In genomic region chr19:12783226-12783848, GRCh38 we compare ENCODE assay signal across 7 cellular contexts. TPM values are rescaled to one million over a fixed set of nuclear protein-coding genes. Genes with fewer than 3 reads are reported as not detected.
DNase-seq lines count a peak whose midpoint lies in the region; ATAC-seq and TF ChIP-seq lines count a peak whose summit lies in the region.

No MANE protein-coding gene starts in this region.

- no peaks in the 10 kb centered on the region for H3K36me3 Mint-ChIP-seq in activated CD8-positive, alpha-beta T cell treated with anti-CD3 and anti-CD28 coated beads, Interleukin-2, amount 10 ng/mL, durations not matched to agents 7 days and 5 days (ENCODE audit: low read depth)
- no peaks in the 10 kb centered on the region for H3K36me3 Mint-ChIP-seq in glutamatergic neuron (ENCODE audit: unreplicated experiment)

- peak overlapping the region; percentile 41 for H3K4me3 ChIP-seq in HFF-Myc (replicated peaks; ENCODE audit: low read depth, low read length)

- no peak for ATAC-seq in activated CD8-positive, alpha-beta T cell treated with anti-CD3 and anti-CD28 coated beads, Interleukin-2, amount 10 ng/mL, durations not matched to agents 7 days and 5 days
- ATAC-seq in left lobe of liver: no peak
- ATAC-seq in GM21619 (IDR thresholded peaks at IDR 0.05; ENCODE audit: unreplicated experiment): no peak

- no peaks in the 10 kb centered on the region for H3K27me3 Mint-ChIP-seq in activated CD8-positive, alpha-beta T cell treated with anti-CD3 and anti-CD28 coated beads, Interleukin-2, amount 10 ng/mL, durations not matched to agents 7 days and 5 days (ENCODE audit: low read depth)
- H3K27me3 Mint-ChIP-seq in glutamatergic neuron (ENCODE audit: unreplicated experiment): peaks cover 6% of the 10 kb centered on the region

- peak overlapping the region; percentile 82 for H3K27ac Mint-ChIP-seq in activated CD8-positive, alpha-beta T cell treated with anti-CD3 and anti-CD28 coated beads, Interleukin-2, amount 10 ng/mL, durations not matched to agents 7 days and 5 days
- peak overlapping the region; percentile 35 for H3K27ac Mint-ChIP-seq in glutamatergic neuron (ENCODE audit: unreplicated experiment)

- DNase-seq in HFF-Myc (ENCODE audit: extremely low read depth, low read depth) (no peak), glutamatergic neuron (no peak), left lobe of liver (ENCODE audit: low spot score) (no peak), mucosa of gallbladder (ENCODE audit: low spot score) (no peak)
- peak; percentile 61 for DNase-seq in activated CD8-positive, alpha-beta T cell treated with anti-CD3 and anti-CD28 coated beads, Interleukin-2, amount 10 ng/mL, durations not matched to agents 7 days and 5 days
- peak; percentile 83 for DNase-seq in stimulated activated CD4-positive, alpha-beta T cell treated with anti-CD3 and anti-CD28 coated beads, Interleukin-1b, Interleukin-23, amount 100 ng/mL, for 48 hours

- POLR2A ChIA-PET in activated CD8-positive, alpha-beta T cell treated with anti-CD3 and anti-CD28 coated beads, Interleukin-2, amount 10 ng/mL, durations not matched to agents 7 days and 5 days (lab: Charles Lee): interaction anchor here (0.9 to 15.2 kb wide), 2 partner anchors 10 to 11 kb away, joined by 4 to 380 read pairs; partner anchors contain the start of gene JUNB

- TF ChIP-seq CTCF in HFF-Myc (IDR thresholded peaks at IDR 0.05; ENCODE audit: low read depth, low read length, missing control alignments): no peak
- TF ChIP-seq CTCF in glutamatergic neuron (IDR thresholded peaks at IDR 0.05; ENCODE audit: partially characterized antibody, unreplicated experiment): no peak

- peaks cover 41% of the 10 kb centered on the region for H3K4me1 Mint-ChIP-seq in activated CD8-positive, alpha-beta T cell treated with anti-CD3 and anti-CD28 coated beads, Interleukin-2, amount 10 ng/mL, durations not matched to agents 7 days and 5 days (ENCODE audit: low read depth)
- H3K4me1 Mint-ChIP-seq in glutamatergic neuron (ENCODE audit: low read depth, unreplicated experiment): peaks cover 17% of the 10 kb centered on the region

- no peaks in the 10 kb centered on the region for H3K9me3 Mint-ChIP-seq in activated CD8-positive, alpha-beta T cell treated with anti-CD3 and anti-CD28 coated beads, Interleukin-2, amount 10 ng/mL, durations not matched to agents 7 days and 5 days (ENCODE audit: insufficient read depth)
- peaks cover 5% of the 10 kb centered on the region for H3K9me3 Mint-ChIP-seq in glutamatergic neuron (ENCODE audit: unreplicated experiment)

- peak overlapping the region; percentile 82 for H3K4me3 Mint-ChIP-seq in activated CD8-positive, alpha-beta T cell treated with anti-CD3 and anti-CD28 coated beads, Interleukin-2, amount 10 ng/mL, durations not matched to agents 7 days and 5 days
- peak overlapping the region; percentile 76 for H3K4me3 Mint-ChIP-seq in glutamatergic neuron (ENCODE audit: unreplicated experiment)

- CTCF ChIA-PET in activated CD8-positive, alpha-beta T cell treated with anti-CD3 and anti-CD28 coated beads, Interleukin-2, amount 10 ng/mL, durations not matched to agents 7 days and 5 days (lab: Charles Lee): interaction anchor here (1.1 to 1.9 kb wide), 3 partner anchors 9 to 12 kb away, joined by 4 to 23 read pairs (median 17); partner anchors contain the start of gene JUNB

RNA-seq across cellular contexts. Expression of gene JUNB, which starts 7.9 kb away (rescaled TPM):
- total RNA-seq in activated CD8-positive, alpha-beta T cell treated with anti-CD3 and anti-CD28 coated beads, Interleukin-2, amount 10 ng/mL, durations not matched to agents 7 days and 5 days: 10 to 100 TPM; 90.4 to 92.9 TPM
- total RNA-seq in glutamatergic neuron (ENCODE audit: unreplicated experiment) (24.9 TPM), left lobe of liver (16.3 TPM), mucosa of gallbladder (119 TPM)

RNA-seq across cellular contexts. Expression of gene HOOK2, which starts 8.0 kb away (rescaled TPM):
- total RNA-seq in activated CD8-positive, alpha-beta T cell treated with anti-CD3 and anti-CD28 coated beads, Interleukin-2, amount 10 ng/mL, durations not matched to agents 7 days and 5 days: 10 to 100 TPM; 14.4 to 16.9 TPM
- total RNA-seq in glutamatergic neuron (ENCODE audit: unreplicated experiment) (40.1 TPM), left lobe of liver (23.2 TPM), mucosa of gallbladder (128 TPM)

RNA-seq across cellular contexts. Expression of gene PRDX2, which starts 18.3 kb away (rescaled TPM):
- 100 to 1,000 TPM; 250 to 267 TPM for total RNA-seq in activated CD8-positive, alpha-beta T cell treated with anti-CD3 and anti-CD28 coated beads, Interleukin-2, amount 10 ng/mL, durations not matched to agents 7 days and 5 days
- total RNA-seq in glutamatergic neuron (ENCODE audit: unreplicated experiment) (671 TPM), left lobe of liver (224 TPM), mucosa of gallbladder (319 TPM)

RNA-seq across cellular contexts. Expression of gene THSD8, which starts 18.5 kb away (rescaled TPM):
- 10 to 100 TPM; 17.7 to 30.9 TPM for total RNA-seq in activated CD8-positive, alpha-beta T cell treated with anti-CD3 and anti-CD28 coated beads, Interleukin-2, amount 10 ng/mL, durations not matched to agents 7 days and 5 days
- total RNA-seq in glutamatergic neuron (ENCODE audit: unreplicated experiment) (14.4 TPM), left lobe of liver (1.5 TPM), mucosa of gallbladder (4.1 TPM)

RNA-seq across cellular contexts. Expression of gene RNASEH2A, which starts 23.0 kb away (rescaled TPM):
- 10 to 100 TPM; 49.2 to 64.0 TPM for total RNA-seq in activated CD8-positive, alpha-beta T cell treated with anti-CD3 and anti-CD28 coated beads, Interleukin-2, amount 10 ng/mL, durations not matched to agents 7 days and 5 days
- total RNA-seq in glutamatergic neuron (ENCODE audit: unreplicated experiment) (16.7 TPM), left lobe of liver (3.0 TPM), mucosa of gallbladder (7.3 TPM)

Comparison
In these comparisons a context has a peak if more than half of its experiments do, and no peak if none do; other contexts are left out.
1. DNase-seq: peak in activated CD8-positive, alpha-beta T cell treated with anti-CD3 and anti-CD28 coated beads, Interleukin-2, amount 10 ng/mL, durations not matched to agents 7 days and 5 days (single experiment) and stimulated activated CD4-positive, alpha-beta T cell treated with anti-CD3 and anti-CD28 coated beads, Interleukin-1b, Interleukin-23, amount 100 ng/mL, for 48 hours (single experiment); none in HFF-Myc (single experiment), glutamatergic neuron (single experiment), left lobe of liver (single experiment) and mucosa of gallbladder (single experiment).